In the genomic region with DNA sequence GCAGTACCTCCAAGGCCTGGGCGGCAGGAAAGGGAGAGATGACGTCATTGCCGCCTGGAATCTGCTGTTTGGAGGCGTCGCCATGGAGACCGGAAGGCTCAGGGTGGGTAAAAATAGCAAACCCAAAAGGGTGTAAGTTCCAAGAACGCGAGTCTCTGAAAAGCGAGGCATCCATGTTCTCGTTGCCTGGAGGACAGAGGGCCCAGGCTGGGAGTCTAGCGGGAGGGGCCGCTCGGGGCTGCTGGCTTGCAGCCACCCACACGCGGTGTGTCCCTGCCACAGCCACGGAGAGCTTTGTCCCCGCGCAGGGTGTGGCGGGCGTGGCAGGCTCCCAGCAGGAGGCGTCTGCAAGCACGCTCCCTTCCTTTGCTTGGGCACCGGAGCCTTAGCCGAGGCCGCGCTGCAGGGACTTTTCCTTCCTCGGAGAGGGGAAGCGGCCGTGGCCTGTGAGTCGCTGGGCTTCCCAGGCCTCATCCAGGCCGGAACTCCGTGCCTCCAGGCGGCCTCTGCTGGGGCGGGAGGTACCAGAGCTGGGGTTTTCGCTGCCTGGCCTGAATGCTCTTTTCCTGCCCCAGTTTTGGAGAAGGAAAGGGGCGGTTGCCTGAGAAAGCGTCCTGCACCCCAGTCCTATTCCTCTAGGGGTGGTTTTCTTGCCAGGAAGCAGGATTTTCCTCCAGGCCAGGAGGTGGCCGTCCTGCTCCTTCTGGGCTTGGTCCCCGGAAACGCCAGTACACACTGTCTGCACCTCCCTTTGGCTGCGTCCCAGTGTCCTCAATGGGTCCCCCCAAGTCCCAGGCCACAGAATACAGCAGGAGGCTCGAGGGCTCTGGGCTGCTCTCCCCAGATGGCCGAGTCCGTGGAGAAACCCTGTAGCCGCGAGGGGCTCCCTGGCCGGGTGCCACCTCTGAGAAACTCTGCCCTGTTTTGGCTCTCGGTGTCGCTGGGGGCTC, we compare ENCODE assay signal across 8 cellular contexts. TPM values are rescaled to one million over a fixed set of nuclear protein-coding genes. Genes with fewer than 3 reads are reported as not detected.
DNase-seq lines count a peak whose midpoint lies in the region; ATAC-seq and TF ChIP-seq lines count a peak whose summit lies in the region.

No MANE protein-coding gene starts in this region.

- no peak for ATAC-seq in HG03439 (IDR thresholded peaks at IDR 0.05; ENCODE audit: unreplicated experiment)

- H3K4me3 Mint-ChIP-seq in glutamatergic neuron (ENCODE audit: unreplicated experiment), result no peak overlapping the region

- H3K27me3 ChIP-seq in Peyer's patch, result no peaks in the 10 kb centered on the region
- no peaks in the 10 kb centered on the region for H3K27me3 ChIP-seq in neuron (ENCODE audit: insufficient read depth, low read length)

- peaks cover 8% of the 10 kb centered on the region for H3K4me1 Mint-ChIP-seq in glutamatergic neuron (ENCODE audit: low read depth, unreplicated experiment)

- H3K36me3 ChIP-seq in Peyer's patch, result no peaks in the 10 kb centered on the region
- no peaks in the 10 kb centered on the region for H3K36me3 ChIP-seq in neuron (ENCODE audit: insufficient read depth, low read length)

- H3K4me1 ChIP-seq in Peyer's patch, result peaks cover 6 to 43% (median 14%) of the 10 kb centered on the region in 4 donors
- peaks cover 45% of the 10 kb centered on the region for H3K4me1 ChIP-seq in neuron (ENCODE audit: insufficient read depth, low read length)

- peak; percentile 71 for DNase-seq in activated T-cell treated with anti-CD3 and anti-CD28 coated beads, Interleukin-2, amount 50 U/mL, for 1 hour
- DNase-seq in activated T-cell treated with anti-CD3 and anti-CD28 coated beads for 4 hours (no peak), Peyer's patch (peak; percentile 54 to 92 (median 91)), amygdala (lab: John Stamatoyannopoulos, UW) (peak in 52 of 56 donors; percentile 29 to 90 (median 73)), glutamatergic neuron (peak; percentile 80), NCI-H1930 (lab: John Stamatoyannopoulos, UW) (no peak)

- peak overlapping the region; percentile 2 to 35 (median 18) for H3K4me3 ChIP-seq in Peyer's patch
- peak overlapping the region; percentile 43 for H3K4me3 ChIP-seq in neuron (ENCODE audit: low read length)

- peak overlapping the region; percentile 75 for H3K27ac Mint-ChIP-seq in glutamatergic neuron (ENCODE audit: unreplicated experiment)

- no peaks in the 10 kb centered on the region for H3K36me3 Mint-ChIP-seq in glutamatergic neuron (ENCODE audit: unreplicated experiment)

- no peak for TF ChIP-seq POLR2A in Peyer's patch (IDR thresholded peaks at IDR 0.05)

- H2AFZ ChIP-seq in neuron (ENCODE audit: low read depth, low read length), result peak overlapping the region; percentile 71

- H3K9me3 ChIP-seq in Peyer's patch, result no peaks in the 10 kb centered on the region
- H3K9me3 ChIP-seq in neuron (ENCODE audit: low read length), result no peaks in the 10 kb centered on the region

- peak overlapping the region; percentile 72 to 91 (median 80) for H3K27ac ChIP-seq in Peyer's patch

- peaks cover 2% of the 10 kb centered on the region for H3K27me3 Mint-ChIP-seq in glutamatergic neuron (ENCODE audit: unreplicated experiment)

- no peaks in the 10 kb centered on the region for H3K9me3 Mint-ChIP-seq in glutamatergic neuron (ENCODE audit: unreplicated experiment)

- TF ChIP-seq CTCF in Peyer's patch (IDR thresholded peaks at IDR 0.05), result peak in 5 of 6 experiments; percentile 9 to 65 (median 41)
- no peak for TF ChIP-seq CTCF in glutamatergic neuron (IDR thresholded peaks at IDR 0.05; ENCODE audit: partially characterized antibody, unreplicated experiment)

RNA-seq across cellular contexts. Expression of a gene that starts 15.3 kb away (rescaled TPM):
- total RNA-seq in Peyer's patch, result 10 to 100 TPM; 20.1 to 41.5 (median 37.1) TPM
- total RNA-seq in glutamatergic neuron (ENCODE audit: unreplicated experiment), result 143 TPM

RNA-seq across cellular contexts. Expression of a gene that starts 18.2 kb away (rescaled TPM):
- total RNA-seq in Peyer's patch (10 to 100 TPM; 16.5 to 31.2 (median 25.4) TPM), glutamatergic neuron (ENCODE audit: unreplicated experiment) (111 TPM)

Comparison
In these comparisons a context has a peak if more than half of its experiments do, and no peak if none do; other contexts are left out.
1. DNase-seq: peak in activated T-cell treated with anti-CD3 and anti-CD28 coated beads, Interleukin-2, amount 50 U/mL, for 1 hour (single experiment), Peyer's patch (3 of 3), amygdala (52 of 56) and glutamatergic neuron (single experiment); none in activated T-cell treated with anti-CD3 and anti-CD28 coated beads for 4 hours (single experiment) and NCI-H1930 (0 of 2).